Comparison of ENCODE assay signal across 8 cellular contexts in genomic region chr13:44918323-44919102, GRCh38.
A peak's percentile ranks its signal among the peaks of the same experiment; 100 is the strongest.
DNase-seq lines count a peak whose midpoint lies in the region; ATAC-seq, FAIRE-seq and TF ChIP-seq lines count a peak whose summit lies in the region.

No MANE protein-coding gene starts in this region.

- CTCF ChIA-PET in A673 (lab: Charles Lee): no interaction called here

- POLR2A ChIA-PET in A673 (lab: Charles Lee; ENCODE audit: low non-redundant PET): interaction anchor here (0.6 kb wide), 2 partner anchors 430 to 514 kb away, joined by 3 to 16 read pairs; no protein-coding TSS in a partner anchor

- H3K27me3 ChIP-seq in A673 (replicated peaks; ENCODE audit: insufficient read depth, low read depth, low read length, poor library complexity): no peaks in the 10 kb centered on the region

- TF ChIP-seq CTCF in A673 (conservative IDR thresholded peaks at IDR 0.05; ENCODE audit: low read depth, low read length) (peak; percentile 76), coronary artery (IDR thresholded peaks at IDR 0.05) (peak; percentile 65)

- no peaks in the 10 kb centered on the region for H3K36me3 ChIP-seq in A673 (ENCODE audit: insufficient read depth, low read length, poor library complexity, severe bottlenecking)

- no peak for DNase-seq in A673 (ENCODE audit: low spot score)
- DNase-seq in GM18507 (ENCODE audit: extremely low spot score, insufficient read length, low read depth): peak; percentile 59
- peak; percentile 90 for DNase-seq in NCI-H345 treated with DMSO at 0.1 percent for 48 hours (lab: John Stamatoyannopoulos, UW; ENCODE audit: unreplicated experiment)
- DNase-seq in activated CD4-positive, alpha-beta T cell treated with anti-CD3 and anti-CD28 coated beads for 1 hour: peak; percentile 68
- peak; percentile 98 for DNase-seq in coronary artery (ENCODE audit: low spot score)
- peak; percentile 97 for DNase-seq in left kidney (ENCODE audit: low read depth, low spot score)
- DNase-seq in stimulated activated CD4-positive, alpha-beta T cell treated with anti-CD3 and anti-CD28 coated beads, Interleukin-2, amount 100 ng/mL, for 4 hours (ENCODE audit: low read depth): peak; percentile 56

- ATAC-seq in HG03025 (IDR thresholded peaks at IDR 0.05; ENCODE audit: low FRiP score, unreplicated experiment): peak; percentile 86

- H3K27ac ChIP-seq in A673 (ENCODE audit: low read depth, low read length, poor library complexity, severe bottlenecking) (peak overlapping the region; percentile 90), coronary artery (peak overlapping the region; percentile 93 to 95)

- no peak for FAIRE-seq in GM18507 (lab: Jason Lieb, UNC)

- H3K4me3 ChIP-seq in A673 (ENCODE audit: low read depth, low read length, poor library complexity, severe bottlenecking): peak overlapping the region; percentile 53
- H3K4me3 ChIP-seq in coronary artery: peak overlapping the region; percentile 64

- intact Hi-C loops in A673 (cut with micrococcal nuclease; ENCODE audit: unreplicated experiment): loop anchor here (2.0 kb wide), 1 partner anchor 342 kb away; the partner anchor contains the start of gene TSC22D1

- no peaks in the 10 kb centered on the region for H3K9me3 ChIP-seq in A673 (ENCODE audit: low read depth, low read length, poor library complexity, severe bottlenecking)

- peaks cover 15% of the 10 kb centered on the region for H3K4me1 ChIP-seq in A673 (ENCODE audit: insufficient read depth, low read length, poor library complexity, severe bottlenecking)

- TSS peak; percentile 96 for BruUV-seq in A673 (replicated peaks; lab: Mats Ljungman, UMichigan)
